ENCODE assay signal across 8 cellular contexts in the genomic region with DNA sequence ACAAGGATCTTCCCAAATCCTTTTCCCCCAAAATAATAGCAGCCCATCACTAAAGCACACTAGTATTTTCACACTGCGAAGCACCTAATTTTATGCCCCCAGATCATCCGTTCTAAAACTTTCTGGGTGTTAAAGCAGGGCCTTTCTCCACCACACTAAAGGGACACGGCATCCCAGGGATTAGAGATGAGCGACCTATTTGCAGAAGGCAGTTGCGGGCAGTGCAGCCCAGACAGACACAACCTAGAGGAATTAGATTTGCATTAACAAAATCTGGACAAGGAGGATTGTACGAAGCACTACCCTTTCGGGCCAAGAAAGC. TPM values are rescaled to one million over a fixed set of nuclear protein-coding genes. Genes with fewer than 3 reads are reported as not detected.
DNase-seq lines count a peak whose midpoint lies in the region; ATAC-seq, FAIRE-seq and TF ChIP-seq lines count a peak whose summit lies in the region.

No MANE protein-coding gene starts in this region.

- no peak for ATAC-seq in left cardiac atrium
- ATAC-seq in GM19463 (IDR thresholded peaks at IDR 0.05; ENCODE audit: unreplicated experiment), result no peak
- ATAC-seq in esophagus mucosa, result no peak

- peak overlapping the region; percentile 94 for H3K27ac ChIP-seq in left ventricle myocardium inferior (replicated peaks)
- H3K27ac ChIP-seq in vagina, result peak overlapping the region; percentile 95

- no peaks in the 10 kb centered on the region for H3K9me3 ChIP-seq in left ventricle myocardium inferior (replicated peaks)
- H3K9me3 ChIP-seq in mononuclear cell (ENCODE audit: low read depth, low read length), result no peaks in the 10 kb centered on the region
- no peaks in the 10 kb centered on the region for H3K9me3 ChIP-seq in vagina

- no peak for TF ChIP-seq POLR2A in vagina (IDR thresholded peaks at IDR 0.05)

- TF ChIP-seq CTCF in left ventricle myocardium inferior (IDR thresholded peaks at IDR 0.05; ENCODE audit: borderline replicate concordance), result no peak
- TF ChIP-seq CTCF in bronchial epithelial cell (IDR thresholded peaks at IDR 0.05; ENCODE audit: insufficient read depth, low read length, severe bottlenecking), result no peak
- no peak for TF ChIP-seq CTCF in vagina (IDR thresholded peaks at IDR 0.05)

- FAIRE-seq in bronchial epithelial cell (lab: Jason Lieb, UNC), result no peak

- H3K27me3 ChIP-seq in left ventricle myocardium inferior (ENCODE audit: low read depth), result no peaks in the 10 kb centered on the region
- no peaks in the 10 kb centered on the region for H3K27me3 ChIP-seq in bronchial epithelial cell (ENCODE audit: control insufficient read depth, insufficient read depth, low read length)
- H3K27me3 ChIP-seq in mononuclear cell (ENCODE audit: insufficient read depth, low read length), result no peaks in the 10 kb centered on the region
- H3K27me3 ChIP-seq in vagina, result no peaks in the 10 kb centered on the region

- intact Hi-C loops in left ventricle myocardium inferior (cut with micrococcal nuclease), result no loop called here
- intact Hi-C loops in left cardiac atrium (cut with DNase I), result loop anchor here in 1 of 2 donors (1.0 kb wide), 1 partner anchor 22 kb away; the partner anchor contains the start of genes ORMDL1 and PMS1
- intact Hi-C loops in vagina (cut with DNase I), result no loop called here

- H3K4me1 ChIP-seq in left ventricle myocardium inferior (peaks cover 30% of the 10 kb centered on the region), mononuclear cell (ENCODE audit: insufficient read depth, low read length) (peaks cover 11% of the 10 kb centered on the region), vagina (peaks cover 5% of the 10 kb centered on the region)

- DNase-seq in left ventricle myocardium inferior (no peak), left cardiac atrium (no peak), bronchial epithelial cell (ENCODE audit: low read depth) (no peak), vagina (ENCODE audit: extremely low spot score in 2 of 2) (peak in 1 of 2 donors; percentile 83), NCI-H748 (lab: John Stamatoyannopoulos, UW; ENCODE audit: unreplicated experiment) (no peak)

- H3K36me3 ChIP-seq in left ventricle myocardium inferior, result peaks cover 18% of the 10 kb centered on the region
- H3K36me3 ChIP-seq in bronchial epithelial cell (ENCODE audit: control insufficient read depth, insufficient read depth, low read length), result no peaks in the 10 kb centered on the region
- H3K36me3 ChIP-seq in vagina, result peaks cover 0 to 5% of the 10 kb centered on the region in 2 donors

- H3K4me3 ChIP-seq in left ventricle myocardium inferior (peak overlapping the region; percentile 86), bronchial epithelial cell (ENCODE audit: low read depth, low read length) (peak overlapping the region; percentile 43), mononuclear cell (ENCODE audit: low read length) (peak overlapping the region; percentile 98), vagina (peak overlapping the region; percentile 67 to 77)

RNA-seq across cellular contexts. Expression of gene OSGEPL1, which starts 0.4 kb away (rescaled TPM):
- total RNA-seq in left ventricle myocardium inferior, result 9.8 TPM
- total RNA-seq in left cardiac atrium, result 1 to 10 TPM; 5.2 to 9.2 TPM
- 2.8 and 6.6 TPM in 2 replicates for total RNA-seq in bronchial epithelial cell
- total RNA-seq in mononuclear cell, result 7.5 TPM
- total RNA-seq in vagina, result 8.1 TPM
- total RNA-seq in esophagus mucosa, result 3.7 TPM

RNA-seq across cellular contexts. Expression of gene ORMDL1, which starts 21.9 kb away (rescaled TPM):
- total RNA-seq in left ventricle myocardium inferior (27.7 TPM), left cardiac atrium (10 to 100 TPM; 29.7 to 40.2 TPM), bronchial epithelial cell (38.9 and 46.9 TPM in 2 replicates), mononuclear cell (83.9 TPM), vagina (58.9 TPM), esophagus mucosa (24.5 TPM)

RNA-seq across cellular contexts. Expression of gene PMS1, which starts 22.1 kb away (rescaled TPM):
- total RNA-seq in left ventricle myocardium inferior (11.0 TPM), left cardiac atrium (10 to 100 TPM; 13.8 to 14.9 TPM), bronchial epithelial cell (22.3 and 22.6 TPM in 2 replicates), mononuclear cell (17.8 TPM), vagina (20.1 TPM), esophagus mucosa (12.8 TPM)

Comparison
In these comparisons a context has a peak if more than half of its experiments do, and no peak if none do; other contexts are left out.
1. H3K4me3 ChIP-seq: peak in every context shown above with its lines; median percentile 98 in mononuclear cell; 86 in left ventricle myocardium inferior; 72 in vagina; 43 in bronchial epithelial cell.